In genomic region chr15:51386486-51386885, GRCh38 we compare ENCODE assay signal across 6 cellular contexts. TPM values are rescaled to one million over a fixed set of nuclear protein-coding genes. Genes with fewer than 3 reads are reported as not detected.
"Had no signal": no experiment of that assay in that cellular context is flagged by ENCODE, and none has a peak within 500 bp of the region (broad histone marks: within the 10 kb centered on the region; RNA-seq: fewer than 3 reads in every experiment).

No MANE protein-coding gene starts in this region.

- H3K4me2 ChIP-seq: GM23338 had no signal

- H3K4me3 Mint-ChIP-seq: GM23338, H9 had no signal

- H2AFZ ChIP-seq: GM23338 had no signal

- H3K27ac Mint-ChIP-seq: GM23338 had no signal

- H3K4me3 ChIP-seq: GM23338 had no signal

- DNase-seq: H9, HCEC 1CT, IMR-90 had no signal

RNA-seq across cellular contexts. Expression of gene CYP19A1, which starts 48.1 kb away (rescaled TPM):
- total RNA-seq: GM23338, H1, H9, HT-29, IMR-90 had no signal
